In the genomic region with DNA sequence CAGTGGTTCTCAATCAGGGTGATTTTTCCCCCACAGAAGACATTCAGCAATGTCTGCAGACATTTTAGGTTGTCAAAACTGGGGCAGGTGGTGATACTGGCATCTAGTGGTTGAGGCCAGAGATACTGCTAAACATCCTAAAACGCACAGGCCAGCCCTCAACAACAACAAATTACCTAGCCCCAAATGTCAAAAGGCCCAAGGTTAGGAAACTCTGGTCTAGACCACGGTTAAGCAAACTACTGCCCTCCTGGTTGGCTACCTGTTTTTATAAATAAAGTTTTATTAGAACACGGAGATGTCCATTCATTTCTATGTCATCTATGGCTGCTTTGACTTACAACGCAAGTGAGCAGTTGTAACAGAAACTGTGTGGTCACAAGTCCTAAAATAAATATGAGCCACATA, we compare ENCODE assay signal across 8 cellular contexts.
DNase-seq lines count a peak whose midpoint lies in the region; ATAC-seq and TF ChIP-seq lines count a peak whose summit lies in the region.

No MANE protein-coding gene starts in this region.

- no TSS peak for BruUV-seq in Caco-2 (replicated peaks; lab: Mats Ljungman, UMichigan)

- H3K36me3 ChIP-seq in Caco-2 (ENCODE audit: control insufficient read depth, insufficient read depth, low read length) = no peaks in the 10 kb centered on the region

- peaks cover 3% of the 10 kb centered on the region for H3K27me3 Mint-ChIP-seq in Caco-2 (ENCODE audit: insufficient read depth, unreplicated experiment)
- no peaks in the 10 kb centered on the region for H3K27me3 Mint-ChIP-seq in activated naive CD4-positive, alpha-beta T cell treated with anti-CD3 and anti-CD28 coated beads, Interleukin-2, amount 50 U/mL, for 24 hours

- H3K4me1 Mint-ChIP-seq in Caco-2 (ENCODE audit: low read depth, unreplicated experiment) = no peaks in the 10 kb centered on the region
- H3K4me1 Mint-ChIP-seq in activated naive CD4-positive, alpha-beta T cell treated with anti-CD3 and anti-CD28 coated beads, Interleukin-2, amount 50 U/mL, for 24 hours = peaks cover 42% of the 10 kb centered on the region

- intact Hi-C loops in Caco-2 (cut with micrococcal nuclease; ENCODE audit: unreplicated experiment) = loop anchor here (1.0 to 5.0 kb wide), 3 partner anchors 431 to 741 kb away; no protein-coding TSS in a partner anchor
- intact Hi-C loops in left ventricle myocardium superior (cut with micrococcal nuclease) = no loop called here

- peaks cover 3% of the 10 kb centered on the region for H3K36me3 Mint-ChIP-seq in Caco-2 (ENCODE audit: insufficient read depth, unreplicated experiment)
- H3K36me3 Mint-ChIP-seq in activated naive CD4-positive, alpha-beta T cell treated with anti-CD3 and anti-CD28 coated beads, Interleukin-2, amount 50 U/mL, for 24 hours = no peaks in the 10 kb centered on the region

- CTCF ChIA-PET in Caco-2 (lab: Charles Lee) = no interaction called here

- H3K4me1 ChIP-seq in Caco-2 = no peaks in the 10 kb centered on the region

- ATAC-seq in GM19467 (IDR thresholded peaks at IDR 0.05; ENCODE audit: unreplicated experiment) (peak; percentile 73), HG03571 (IDR thresholded peaks at IDR 0.05; ENCODE audit: unreplicated experiment) (peak; percentile 73), left ventricle myocardium superior (peak; percentile 54)

- no peak overlapping the region for H3K27ac Mint-ChIP-seq in Caco-2 (ENCODE audit: unreplicated experiment)
- peak overlapping the region; percentile 87 for H3K27ac Mint-ChIP-seq in activated naive CD4-positive, alpha-beta T cell treated with anti-CD3 and anti-CD28 coated beads, Interleukin-2, amount 50 U/mL, for 24 hours

- POLR2A ChIA-PET in Caco-2 (lab: Charles Lee) = no interaction called here

- no peak overlapping the region for H3K4me3 ChIP-seq in Caco-2 (ENCODE audit: low read depth, low read length)

- H3K9me3 Mint-ChIP-seq in Caco-2 (ENCODE audit: unreplicated experiment) = no peaks in the 10 kb centered on the region
- no peaks in the 10 kb centered on the region for H3K9me3 Mint-ChIP-seq in activated naive CD4-positive, alpha-beta T cell treated with anti-CD3 and anti-CD28 coated beads, Interleukin-2, amount 50 U/mL, for 24 hours

- no peaks in the 10 kb centered on the region for H3K9me3 ChIP-seq in Caco-2

- no peak overlapping the region for H3K4me3 Mint-ChIP-seq in Caco-2 (ENCODE audit: unreplicated experiment)
- H3K4me3 Mint-ChIP-seq in activated naive CD4-positive, alpha-beta T cell treated with anti-CD3 and anti-CD28 coated beads, Interleukin-2, amount 50 U/mL, for 24 hours = peak overlapping the region; percentile 59

- TF ChIP-seq CTCF in Caco-2 (IDR thresholded peaks at IDR 0.05; ENCODE audit: insufficient read depth in 1 of 2, low read depth in 1 of 2, low read length in 1 of 2, severe bottlenecking in 1 of 2, unreplicated experiment in 1 of 2) = peak; percentile 49 to 70

- no peaks in the 10 kb centered on the region for H3K27me3 ChIP-seq in Caco-2 (replicated peaks; ENCODE audit: control insufficient read depth, insufficient read depth, low read length)

- DNase-seq in Caco-2 = peak in 1 of 2 experiments; percentile 62
- peak; percentile 15 for DNase-seq in SHP77 treated with DMSO at 0.1 percent for 48 hours (lab: John Stamatoyannopoulos, UW)
- DNase-seq in left ventricle myocardium superior = no peak
- DNase-seq in stimulated activated CD4-positive, alpha-beta T cell treated with anti-CD3 and anti-CD28 coated beads, Interleukin-1b, Interleukin-23, amount 100 ng/mL, for 1 hour (ENCODE audit: low read depth in 2 of 2) = peak; percentile 8 to 23
- DNase-seq in NCI-H2029 (lab: John Stamatoyannopoulos, UW) = no peak

Comparison
In these comparisons a context has a peak if more than half of its experiments do, and no peak if none do; other contexts are left out.
1. DNase-seq: peak in SHP77 treated with DMSO at 0.1 percent for 48 hours (single experiment) and stimulated activated CD4-positive, alpha-beta T cell treated with anti-CD3 and anti-CD28 coated beads, Interleukin-1b, Interleukin-23, amount 100 ng/mL, for 1 hour (2 of 2); none in left ventricle myocardium superior (single experiment) and NCI-H2029 (single experiment).
2. Peak in every context shown above with its lines, with median percentiles within 50 percentile points of each other: ATAC-seq.